22 cellular contexts compared by ENCODE assay signal in the genomic region with DNA sequence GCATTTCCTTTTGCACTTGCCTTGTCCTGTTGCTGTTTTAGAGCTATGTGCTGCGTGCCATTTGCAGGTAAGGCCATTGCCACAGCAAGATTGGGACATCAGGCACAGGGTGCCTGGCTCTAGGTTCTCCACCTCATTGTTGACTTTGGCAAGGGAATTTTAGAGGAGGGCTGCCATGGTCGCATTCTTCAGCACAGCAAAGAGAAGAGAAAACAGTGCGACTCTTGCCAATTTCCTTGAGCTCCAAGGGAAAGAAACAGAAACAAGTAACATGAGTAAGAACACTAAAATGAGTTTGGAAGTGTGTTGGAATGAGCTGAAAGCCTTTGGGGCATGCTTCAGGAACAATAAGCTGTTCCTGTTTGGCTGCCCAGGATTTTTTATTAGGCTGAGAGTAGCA.
DNase-seq lines count a peak whose midpoint lies in the region; ATAC-seq and TF ChIP-seq lines count a peak whose summit lies in the region.
"Had no signal": no experiment of that assay in that cellular context is flagged by ENCODE, and none has a peak within 500 bp of the region (broad histone marks: within the 10 kb centered on the region; RNA-seq: fewer than 3 reads in every experiment).

No MANE protein-coding gene starts in this region.

- no peak overlapping the region for H2BK5ac ChIP-seq in H9 (ENCODE audit: insufficient read length, low read length)

- no peaks in the 10 kb centered on the region for H3K79me1 ChIP-seq in H9 (ENCODE audit: insufficient read depth, low read depth, low read length, poor library complexity, severe bottlenecking)

- no peak overlapping the region for H4K91ac ChIP-seq in H9 (ENCODE audit: insufficient read length, low read depth, low read length)

- H3K23me2 ChIP-seq in H9 (ENCODE audit: insufficient read length, low read depth, low read length, poor library complexity, severe bottlenecking) = no peaks in the 10 kb centered on the region

- H3K14ac ChIP-seq in H9 (ENCODE audit: insufficient read depth, low read length) = no peak overlapping the region

- H3K56ac ChIP-seq in H9 (ENCODE audit: insufficient read length, low read depth, low read length) = no peak overlapping the region

- no peaks in the 10 kb centered on the region for H3K79me2 ChIP-seq in H9 (ENCODE audit: insufficient read depth, low read length)

- TF ChIP-seq CTCF in BJ (IDR thresholded peaks at IDR 0.05; ENCODE audit: insufficient read depth, low read depth, low read length) (no peak), RWPE2 (IDR thresholded peaks at IDR 0.05; ENCODE audit: poor library complexity, severe bottlenecking) (no peak), epithelial cell of proximal tubule (conservative IDR thresholded peaks at IDR 0.05; ENCODE audit: low read depth, low read length) (no peak), osteocyte (IDR thresholded peaks at IDR 0.05) (no peak), H9 (conservative IDR thresholded peaks at IDR 0.05) (no peak)

- no peaks in the 10 kb centered on the region for H3K4me1 ChIP-seq in RWPE2 (ENCODE audit: insufficient read depth, poor library complexity, severe bottlenecking)
- H3K4me1 ChIP-seq in H9 (ENCODE audit: insufficient read depth, low read length) = no peaks in the 10 kb centered on the region
- H3K4me1 ChIP-seq in HAP-1 = no peaks in the 10 kb centered on the region
- H3K4me1 ChIP-seq: neural progenitor cell had no signal

- CTCF ChIA-PET in BJ (lab: Yijun Ruan, JAX) = interaction anchor here (0.8 to 1.6 kb wide), 3 partner anchors 12 to 815 kb away, joined by 3 to 4 read pairs (median 3); no protein-coding TSS in a partner anchor

- no peak overlapping the region for H4K5ac ChIP-seq in H9 (ENCODE audit: insufficient read length, low read depth, low read length)

- H3K9me3 ChIP-seq in RWPE2 (ENCODE audit: severe bottlenecking) (no peaks in the 10 kb centered on the region), H9 (ENCODE audit: control insufficient read depth, low read depth, low read length) (no peaks in the 10 kb centered on the region), HAP-1 (no peaks in the 10 kb centered on the region)

- no peak overlapping the region for H2BK120ac ChIP-seq in H9 (ENCODE audit: low read depth, low read length, poor library complexity, severe bottlenecking)

- no peak overlapping the region for H3K4me3 Mint-ChIP-seq in osteocyte (ENCODE audit: unreplicated experiment)
- H3K4me3 Mint-ChIP-seq in H9 = no peak overlapping the region
- H3K4me3 Mint-ChIP-seq: memory B cell; neural progenitor cell; stimulated activated naive B cell treated with anti-CD40 and anti-IgM and Interleukin-4, amounts not matched to agents 10 μg/mL and 1 μg/mL and 100 μg/mL, for 72 hours; T-helper 17 cell had no signal

- H3K27ac Mint-ChIP-seq in osteocyte (ENCODE audit: unreplicated experiment) (peak overlapping the region; percentile 61), H9 (no peak overlapping the region)
- H3K27ac Mint-ChIP-seq: memory B cell; neural progenitor cell; stimulated activated naive B cell treated with anti-CD40 and anti-IgM and Interleukin-4, amounts not matched to agents 10 μg/mL and 1 μg/mL and 100 μg/mL, for 72 hours; T-helper 17 cell had no signal

- H2BK12ac ChIP-seq in H9 (ENCODE audit: insufficient read length, low read depth, low read length) = no peak overlapping the region

- no peak overlapping the region for H4K8ac ChIP-seq in H9 (replicated peaks; ENCODE audit: insufficient read length, low read depth, low read length)

- peak; percentile 40; the same call in 2 of the 3 replicates for ATAC-seq in RWPE2 (ENCODE audit: low read depth)
- ATAC-seq: K562; stimulated activated naive B cell treated with anti-CD40 and anti-IgM and Interleukin-4, amounts not matched to agents 10 μg/mL and 1 μg/mL and 100 μg/mL, for 72 hours; T-helper 17 cell had no signal

- no peaks in the 10 kb centered on the region for H3K36me3 ChIP-seq in BJ (ENCODE audit: control insufficient read depth, insufficient read depth, low read length)
- H3K36me3 ChIP-seq in RWPE2 (ENCODE audit: low read depth) = no peaks in the 10 kb centered on the region
- no peaks in the 10 kb centered on the region for H3K36me3 ChIP-seq in HAP-1 (replicated peaks)
- H3K36me3 ChIP-seq: brain microvascular endothelial cell, neural progenitor cell had no signal

- no peak overlapping the region for H2AFZ ChIP-seq in H9 (ENCODE audit: low read length)
- H2AFZ ChIP-seq: neural progenitor cell had no signal

- no peak overlapping the region for H3K4me3 ChIP-seq in BJ (ENCODE audit: low read depth, low read length)
- H3K4me3 ChIP-seq in RWPE2 (ENCODE audit: severe bottlenecking) = no peak overlapping the region
- H3K4me3 ChIP-seq in epithelial cell of proximal tubule (ENCODE audit: low read depth, low read length) = no peak overlapping the region
- H3K4me3 ChIP-seq in HAP-1 = no peak overlapping the region
- H3K4me3 ChIP-seq: K562, neural progenitor cell had no signal

- H3K4ac ChIP-seq in H9 (ENCODE audit: low read depth, low read length) = no peak overlapping the region

- POLR2A ChIA-PET in BJ (lab: Charles Lee) = no interaction called here

- no peak overlapping the region for H3K4me2 ChIP-seq in H9 (ENCODE audit: insufficient read depth, insufficient read length, low read length)
- H3K4me2 ChIP-seq: neural progenitor cell had no signal

- no peak overlapping the region for H3T11ph ChIP-seq in H9 (ENCODE audit: low read length)

- in situ Hi-C loops in HAP-1 (cut with MboI; ENCODE audit: low sequenced_read_pairs) = no loop called here

- no peak overlapping the region for H2BK20ac ChIP-seq in H9 (ENCODE audit: low read depth, low read length, poor library complexity, severe bottlenecking)

- H3K27me3 ChIP-seq in BJ (ENCODE audit: control insufficient read depth, insufficient read depth, low read length) (peaks cover 2% of the 10 kb centered on the region; the same call in 1 of the 2 replicates), RWPE2 (ENCODE audit: insufficient read depth, poor library complexity, severe bottlenecking) (no peaks in the 10 kb centered on the region), H9 (ENCODE audit: insufficient read depth, low read length) (no peaks in the 10 kb centered on the region), HAP-1 (ENCODE audit: low read depth) (no peaks in the 10 kb centered on the region)
- H3K27me3 ChIP-seq: brain microvascular endothelial cell, neural progenitor cell had no signal

- H2AK5ac ChIP-seq in H9 (ENCODE audit: insufficient read length, low read length) = no peak overlapping the region

- H3K4me1 Mint-ChIP-seq in osteocyte (ENCODE audit: unreplicated experiment) (peaks cover 23% of the 10 kb centered on the region), H9 (no peaks in the 10 kb centered on the region)

- H3K36me3 Mint-ChIP-seq in osteocyte (ENCODE audit: unreplicated experiment) (no peaks in the 10 kb centered on the region), H9 (ENCODE audit: insufficient read depth in 1 of 3, low read depth in 3 of 3) (no peaks in the 10 kb centered on the region)
- H3K36me3 Mint-ChIP-seq: neural progenitor cell; stimulated activated naive B cell treated with anti-CD40 and anti-IgM and Interleukin-4, amounts not matched to agents 10 μg/mL and 1 μg/mL and 100 μg/mL, for 72 hours had no signal

- H3K9me3 Mint-ChIP-seq in osteocyte (ENCODE audit: unreplicated experiment) (no peaks in the 10 kb centered on the region), H9 (no peaks in the 10 kb centered on the region)
- H3K9me3 Mint-ChIP-seq: memory B cell; neural progenitor cell; stimulated activated naive B cell treated with anti-CD40 and anti-IgM and Interleukin-4, amounts not matched to agents 10 μg/mL and 1 μg/mL and 100 μg/mL, for 72 hours had no signal

- no peak overlapping the region for H3K18ac ChIP-seq in H9 (ENCODE audit: insufficient read length, low read depth, low read length)

- DNase-seq in BJ (ENCODE audit: low read depth) (peak; percentile 36), RWPE2 (ENCODE audit: low spot score) (no peak), epithelial cell of proximal tubule (ENCODE audit: low read depth) (peak; percentile 37), osteocyte (ENCODE audit: extremely low spot score, unreplicated experiment) (no peak), H9 (no peak), HAP-1 (ENCODE audit: low spot score in 2 of 2) (no peak)
- DNase-seq in stimulated activated CD4-positive, alpha-beta T cell treated with anti-CD3 and anti-CD28 coated beads, Interleukin-2, amount 100 ng/mL, for 48 hours = no peak
- no peak for DNase-seq in activated CD4-positive, alpha-beta T cell treated with anti-CD3 and anti-CD28 coated beads for 48 hours
- DNase-seq: activated CD4-positive, alpha-beta T cell treated with anti-CD3 and anti-CD28 coated beads for 1 hour; activated CD8-positive, alpha-beta memory T cell treated with anti-CD3 and anti-CD28 coated beads, Interleukin-2, amount 50 U/mL, for 48 hours; activated naive CD4-positive, alpha-beta T cell; brain microvascular endothelial cell; effector CD8-positive, alpha-beta T cell; foreskin melanocyte; NCI-H1105 treated with DMSO at 0.1 percent for 48 hours; NCI-H345; SIG-M5; stimulated activated naive B cell treated with anti-CD40 and anti-IgM and Interleukin-4, amounts not matched to agents 10 μg/mL and 1 μg/mL and 100 μg/mL, for 72 hours; T-helper 17 cell had no signal

- H3K23ac ChIP-seq in H9 (ENCODE audit: insufficient read length, low read depth, low read length) = no peak overlapping the region

- H4K20me1 ChIP-seq in H9 (ENCODE audit: control insufficient read depth, insufficient read depth, insufficient read length) = no peaks in the 10 kb centered on the region

- no CpG with 5 or more reads among the region's 3 CpGs for whole genome bisulfite sequencing in H9 (ENCODE audit: extremely low coverage, insufficient read length, low lambda C conversion rate)

- H3K27me3 Mint-ChIP-seq in osteocyte (ENCODE audit: unreplicated experiment) = peaks cover 13% of the 10 kb centered on the region
- no peaks in the 10 kb centered on the region; the same call in 1 of the 2 replicates for H3K27me3 Mint-ChIP-seq in H9 (ENCODE audit: low read depth)
- H3K27me3 Mint-ChIP-seq: memory B cell had no signal

- H3K27ac ChIP-seq in RWPE2 (ENCODE audit: poor library complexity, severe bottlenecking) = no peak overlapping the region
- H3K27ac ChIP-seq in H9 (ENCODE audit: insufficient read length, low read depth, low read length) = no peak overlapping the region
- H3K27ac ChIP-seq: brain microvascular endothelial cell, neural progenitor cell had no signal

- no peak overlapping the region for H3K9ac ChIP-seq in H9 (ENCODE audit: extremely low read depth, insufficient read length, low read length)
- H3K9ac ChIP-seq: neural progenitor cell had no signal

- H2BK15ac ChIP-seq in H9 (ENCODE audit: low read depth, low read length) = no peak overlapping the region

Comparison
In these comparisons a context has a peak if more than half of its experiments do, and no peak if none do; other contexts are left out.
1. DNase-seq: peak in BJ (single experiment) and epithelial cell of proximal tubule (single experiment); none in RWPE2 (single experiment), osteocyte (single experiment), stimulated activated CD4-positive, alpha-beta T cell treated with anti-CD3 and anti-CD28 coated beads, Interleukin-2, amount 100 ng/mL, for 48 hours (0 of 2), H9 (single experiment), activated CD4-positive, alpha-beta T cell treated with anti-CD3 and anti-CD28 coated beads for 48 hours (single experiment) and HAP-1 (0 of 2).